8 cellular contexts compared by ENCODE assay signal in the genomic region with DNA sequence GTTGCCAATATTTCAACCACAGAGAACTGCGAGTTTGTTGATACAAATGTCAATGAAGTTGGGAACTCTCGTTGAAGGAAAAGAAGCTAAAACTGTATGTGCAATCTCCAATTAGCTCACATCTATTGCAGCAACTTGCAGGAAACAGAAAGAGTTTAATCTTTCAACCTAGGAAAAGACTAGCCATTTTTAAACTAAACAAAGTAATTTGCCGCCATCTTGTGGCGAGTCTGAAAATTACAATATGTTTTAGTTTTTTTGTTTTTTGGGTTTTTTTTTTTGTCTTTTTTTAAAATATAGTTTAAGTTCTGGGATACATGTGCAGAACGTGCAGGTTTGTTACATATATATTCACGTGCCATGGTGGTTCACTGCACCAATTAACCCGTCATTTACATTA.
DNase-seq lines count a peak whose midpoint lies in the region; ATAC-seq, FAIRE-seq and TF ChIP-seq lines count a peak whose summit lies in the region.

No MANE protein-coding gene starts in this region.

- no peak overlapping the region for H3K27ac Mint-ChIP-seq in natural killer cell
- no peak overlapping the region for H3K27ac Mint-ChIP-seq in natural killer cell treated with Interleukin-12 subunit alpha and Interleukin-12 subunit beta and Interleukin-15 and Interleukin-18, amount 100 ng/mL, for 72 hours
- H3K27ac Mint-ChIP-seq in activated T-cell treated with anti-CD3 and anti-CD28 coated beads, Interleukin-2, amount 50 U/mL, for 24 hours, result no peak overlapping the region

- H3K9me3 Mint-ChIP-seq in natural killer cell, result peaks cover 5 to 10% of the 10 kb centered on the region in 2 donors
- H3K9me3 Mint-ChIP-seq in natural killer cell treated with Interleukin-12 subunit alpha and Interleukin-12 subunit beta and Interleukin-15 and Interleukin-18, amount 100 ng/mL, for 72 hours, result peaks cover 10% of the 10 kb centered on the region
- H3K9me3 Mint-ChIP-seq in activated T-cell treated with anti-CD3 and anti-CD28 coated beads, Interleukin-2, amount 50 U/mL, for 24 hours, result peaks cover 13% of the 10 kb centered on the region

- H3K36me3 Mint-ChIP-seq in natural killer cell, result no peaks in the 10 kb centered on the region
- peaks cover 5% of the 10 kb centered on the region for H3K36me3 Mint-ChIP-seq in natural killer cell treated with Interleukin-12 subunit alpha and Interleukin-12 subunit beta and Interleukin-15 and Interleukin-18, amount 100 ng/mL, for 72 hours
- H3K36me3 Mint-ChIP-seq in activated T-cell treated with anti-CD3 and anti-CD28 coated beads, Interleukin-2, amount 50 U/mL, for 24 hours (ENCODE audit: low read depth), result no peaks in the 10 kb centered on the region

- intact Hi-C loops in natural killer cell (cut with micrococcal nuclease), result no loop called here
- intact Hi-C loops in colonic mucosa (cut with DNase I), result no loop called here
- intact Hi-C loops in pancreas (cut with DNase I), result no loop called here
- intact Hi-C loops in esophagus squamous epithelium (cut with DNase I), result no loop called here

- H3K4me1 ChIP-seq in colonic mucosa, result no peaks in the 10 kb centered on the region
- H3K4me1 ChIP-seq in pancreas, result no peaks in the 10 kb centered on the region
- H3K4me1 ChIP-seq in esophagus squamous epithelium, result no peaks in the 10 kb centered on the region

- H3K4me3 ChIP-seq in colonic mucosa (no peak overlapping the region), pancreas (no peak overlapping the region), esophagus squamous epithelium (no peak overlapping the region)

- WGBS in pancreas, 2 donors, result 1 to 2% methylated on average over 7 of the region's 7 CpGs
- WGBS in esophagus squamous epithelium, 2 donors, result 1% methylated on average over 7 of the region's 7 CpGs

- no peaks in the 10 kb centered on the region for H3K4me1 Mint-ChIP-seq in natural killer cell
- no peaks in the 10 kb centered on the region for H3K4me1 Mint-ChIP-seq in natural killer cell treated with Interleukin-12 subunit alpha and Interleukin-12 subunit beta and Interleukin-15 and Interleukin-18, amount 100 ng/mL, for 72 hours (ENCODE audit: low read depth in 2 of 2)
- no peaks in the 10 kb centered on the region for H3K4me1 Mint-ChIP-seq in activated T-cell treated with anti-CD3 and anti-CD28 coated beads, Interleukin-2, amount 50 U/mL, for 24 hours (ENCODE audit: low read depth)

- ATAC-seq in natural killer cell, result no peak
- no peak for ATAC-seq in natural killer cell treated with Interleukin-12 subunit alpha and Interleukin-12 subunit beta and Interleukin-15 and Interleukin-18, amount 100 ng/mL, for 72 hours
- peak in 1 of 4 donors; percentile 46 for ATAC-seq in pancreas
- ATAC-seq in HG03439 (IDR thresholded peaks at IDR 0.05; ENCODE audit: unreplicated experiment), result no peak

- H3K9me3 ChIP-seq in colonic mucosa (no peaks in the 10 kb centered on the region), pancreas (no peaks in the 10 kb centered on the region), esophagus squamous epithelium (no peaks in the 10 kb centered on the region)

- H3K27me3 ChIP-seq in colonic mucosa, result no peaks in the 10 kb centered on the region
- no peaks in the 10 kb centered on the region for H3K27me3 ChIP-seq in pancreas
- H3K27me3 ChIP-seq in esophagus squamous epithelium, result no peaks in the 10 kb centered on the region

- TF ChIP-seq POLR2A in esophagus squamous epithelium (IDR thresholded peaks at IDR 0.05), result no peak

- no peak overlapping the region for H3K9ac ChIP-seq in colonic mucosa (ENCODE audit: low read depth in 2 of 2, low read length in 2 of 2)

- H3K4me3 Mint-ChIP-seq in natural killer cell, result no peak overlapping the region
- H3K4me3 Mint-ChIP-seq in natural killer cell treated with Interleukin-12 subunit alpha and Interleukin-12 subunit beta and Interleukin-15 and Interleukin-18, amount 100 ng/mL, for 72 hours, result no peak overlapping the region
- no peak overlapping the region for H3K4me3 Mint-ChIP-seq in activated T-cell treated with anti-CD3 and anti-CD28 coated beads, Interleukin-2, amount 50 U/mL, for 24 hours

- peak; percentile 35 for TF ChIP-seq CTCF in natural killer cell (IDR thresholded peaks at IDR 0.05)
- peak; percentile 38 for TF ChIP-seq CTCF in colonic mucosa (IDR thresholded peaks at IDR 0.05)
- TF ChIP-seq CTCF in pancreas (IDR thresholded peaks at IDR 0.05), result peak; percentile 19 to 45 (median 28)
- TF ChIP-seq CTCF in esophagus squamous epithelium (IDR thresholded peaks at IDR 0.05), result peak in 3 of 6 experiments; percentile 26 to 39 (median 38)

- no peaks in the 10 kb centered on the region for H3K27me3 Mint-ChIP-seq in natural killer cell (ENCODE audit: low read depth in 2 of 2)
- H3K27me3 Mint-ChIP-seq in natural killer cell treated with Interleukin-12 subunit alpha and Interleukin-12 subunit beta and Interleukin-15 and Interleukin-18, amount 100 ng/mL, for 72 hours, result no peaks in the 10 kb centered on the region
- H3K27me3 Mint-ChIP-seq in activated T-cell treated with anti-CD3 and anti-CD28 coated beads, Interleukin-2, amount 50 U/mL, for 24 hours, result no peaks in the 10 kb centered on the region

- no peak for FAIRE-seq in pancreas (lab: Jason Lieb, UNC)

- DNase-seq in natural killer cell (no peak), NCI-H2227 treated with DMSO at 0.1 percent for 48 hours (lab: John Stamatoyannopoulos, UW) (peak; percentile 15), colonic mucosa (no peak), pancreas (no peak), esophagus squamous epithelium (lab: John Stamatoyannopoulos, UW) (no peak)
- no peak for DNase-seq in natural killer cell treated with Interleukin-12 subunit alpha and Interleukin-12 subunit beta and Interleukin-15 and Interleukin-18, amount 100 ng/mL, for 72 hours (ENCODE audit: low spot score)
- DNase-seq in activated T-cell treated with anti-CD3 and anti-CD28 coated beads, Interleukin-2, amount 50 U/mL, for 24 hours, result no peak

- H3K27ac ChIP-seq in colonic mucosa (no peak overlapping the region), pancreas (no peak overlapping the region), esophagus squamous epithelium (no peak overlapping the region)

- H3K36me3 ChIP-seq in colonic mucosa (no peaks in the 10 kb centered on the region), pancreas (no peaks in the 10 kb centered on the region), esophagus squamous epithelium (no peaks in the 10 kb centered on the region)
